Comparison of ENCODE assay signal across 1 cellular context in the genomic region with DNA sequence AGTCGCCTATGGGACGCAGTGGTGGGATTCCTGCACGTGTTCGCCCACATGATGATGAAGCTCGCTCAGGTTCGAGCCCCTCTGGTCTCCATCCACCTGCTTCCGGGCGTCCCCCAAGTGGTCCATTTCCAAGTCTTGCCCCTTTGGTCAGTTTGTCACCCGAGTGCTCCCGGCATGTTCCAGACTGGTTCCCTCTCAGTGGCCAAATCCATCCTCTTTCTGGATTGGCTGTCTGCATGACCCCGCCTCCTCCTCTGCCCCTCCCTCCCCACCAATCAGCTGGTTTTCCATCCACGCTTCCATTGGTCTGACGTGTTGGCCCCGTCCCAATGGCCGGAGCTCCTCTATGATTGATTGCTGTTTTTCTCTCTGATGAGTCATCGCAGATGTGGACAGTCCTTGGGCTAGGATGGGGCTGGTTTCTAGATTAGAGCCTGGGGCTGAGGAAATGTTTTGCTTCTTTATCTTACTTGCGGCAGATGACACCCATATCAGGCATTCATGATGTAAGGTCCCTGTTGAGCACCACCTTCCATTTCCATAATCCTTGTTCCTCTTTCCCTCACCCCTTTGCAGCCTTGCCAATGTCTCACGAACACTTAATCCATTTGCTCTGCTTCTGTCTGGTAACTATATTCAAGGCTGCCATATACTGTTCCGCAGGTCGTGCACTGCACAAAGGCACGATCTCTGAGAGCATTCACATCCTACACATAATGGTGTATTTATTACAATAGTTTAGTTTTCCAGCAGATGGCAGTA.
TF ChIP-seq lines count a peak whose summit lies in the region.

No MANE protein-coding gene starts in this region.

TF ChIP-seq in K562, 482 proteins besides CTCF, POLR2A, EP300 and RAD21 (continued from another document and continues in another):
- TF ChIP-seq MIER1 (IDR thresholded peaks at IDR 0.05; ENCODE audit: low read depth) (no peak), ZNF23 (CRISPR knock-in tag; IDR thresholded peaks at IDR 0.05) (no peak), TBL1XR1 (IDR thresholded peaks at IDR 0.05; ENCODE audit: low read length in 2 of 2) (peak; percentile 66 to 92; a peak in 3 of 4 replicates), NR2C2 (CRISPR knock-in tag; IDR thresholded peaks at IDR 0.05) (no peak), NR2C2 (tag; IDR thresholded peaks at IDR 0.05) (peak; percentile 72), MTF1 (CRISPR knock-in tag; IDR thresholded peaks at IDR 0.05; ENCODE audit: borderline replicate concordance) (no peak), ZNF124 (CRISPR knock-in tag; IDR thresholded peaks at IDR 0.05) (no peak), SFPQ (IDR thresholded peaks at IDR 0.05; ENCODE audit: low read depth, low read length) (no peak), DACH1 (IDR thresholded peaks at IDR 0.05; ENCODE audit: partially characterized antibody) (peak; percentile 96), JUND (IDR thresholded peaks at IDR 0.05; ENCODE audit: borderline replicate concordance, low read depth, low read length) (peak; percentile 100), JUND (tag; IDR thresholded peaks at IDR 0.05; ENCODE audit: borderline replicate concordance, low read depth, low read length) (peak; percentile 100), ZNF589 (CRISPR knock-in tag; IDR thresholded peaks at IDR 0.05; ENCODE audit: low read depth) (peak; percentile 50; the same call in 1 of the 2 replicates), XRCC3 (IDR thresholded peaks at IDR 0.05) (no peak), TCF7 (IDR thresholded peaks at IDR 0.05; ENCODE audit: borderline replicate concordance) (no peak), KLF1 (tag; IDR thresholded peaks at IDR 0.05) (peak; percentile 98), ZBTB26 (CRISPR knock-in tag; IDR thresholded peaks at IDR 0.05) (no peak), BCOR (IDR thresholded peaks at IDR 0.05) (peak; percentile 87), ZNF707 (CRISPR knock-in tag; conservative IDR thresholded peaks at IDR 0.05) (no peak), HNRNPLL (IDR thresholded peaks at IDR 0.05; ENCODE audit: low read depth, low read length, poor library complexity, severe bottlenecking) (no peak), BRD9 (IDR thresholded peaks at IDR 0.05; ENCODE audit: low read depth, partially characterized antibody) (peak; percentile 98), RB1 (IDR thresholded peaks at IDR 0.05; ENCODE audit: low read depth) (0 out of 2 replicates have a peak, but pooled peaks have one; percentile 34), FUS (optimal IDR thresholded peaks at IDR 0.05; ENCODE audit: low read depth, low read length) (no peak), HNRNPK (IDR thresholded peaks at IDR 0.05; ENCODE audit: low read depth, low read length, poor library complexity, severe bottlenecking) (no peak), ZNF655 (CRISPR knock-in tag; IDR thresholded peaks at IDR 0.05) (no peak), HDAC2 (IDR thresholded peaks at IDR 0.05) (peak; percentile 95), NR2F6 (CRISPR knock-in tag; IDR thresholded peaks at IDR 0.05) (no peak), ZNF717 (CRISPR knock-in tag; IDR thresholded peaks at IDR 0.05) (no peak), MECOM (CRISPR knock-in tag; IDR thresholded peaks at IDR 0.05) (peak; percentile 95), PATZ1 (CRISPR knock-in tag; IDR thresholded peaks at IDR 0.05; ENCODE audit: borderline replicate concordance) (no peak), ZNF436 (CRISPR knock-in tag; IDR thresholded peaks at IDR 0.05) (no peak), ZNF316 (IDR thresholded peaks at IDR 0.05) (peak; percentile 90), RNF2 (IDR thresholded peaks at IDR 0.05) (no peak), SMARCB1 (IDR thresholded peaks at IDR 0.05; ENCODE audit: insufficient read length, low read depth) (no peak)
- TF ChIP-seq, protein P1, sequence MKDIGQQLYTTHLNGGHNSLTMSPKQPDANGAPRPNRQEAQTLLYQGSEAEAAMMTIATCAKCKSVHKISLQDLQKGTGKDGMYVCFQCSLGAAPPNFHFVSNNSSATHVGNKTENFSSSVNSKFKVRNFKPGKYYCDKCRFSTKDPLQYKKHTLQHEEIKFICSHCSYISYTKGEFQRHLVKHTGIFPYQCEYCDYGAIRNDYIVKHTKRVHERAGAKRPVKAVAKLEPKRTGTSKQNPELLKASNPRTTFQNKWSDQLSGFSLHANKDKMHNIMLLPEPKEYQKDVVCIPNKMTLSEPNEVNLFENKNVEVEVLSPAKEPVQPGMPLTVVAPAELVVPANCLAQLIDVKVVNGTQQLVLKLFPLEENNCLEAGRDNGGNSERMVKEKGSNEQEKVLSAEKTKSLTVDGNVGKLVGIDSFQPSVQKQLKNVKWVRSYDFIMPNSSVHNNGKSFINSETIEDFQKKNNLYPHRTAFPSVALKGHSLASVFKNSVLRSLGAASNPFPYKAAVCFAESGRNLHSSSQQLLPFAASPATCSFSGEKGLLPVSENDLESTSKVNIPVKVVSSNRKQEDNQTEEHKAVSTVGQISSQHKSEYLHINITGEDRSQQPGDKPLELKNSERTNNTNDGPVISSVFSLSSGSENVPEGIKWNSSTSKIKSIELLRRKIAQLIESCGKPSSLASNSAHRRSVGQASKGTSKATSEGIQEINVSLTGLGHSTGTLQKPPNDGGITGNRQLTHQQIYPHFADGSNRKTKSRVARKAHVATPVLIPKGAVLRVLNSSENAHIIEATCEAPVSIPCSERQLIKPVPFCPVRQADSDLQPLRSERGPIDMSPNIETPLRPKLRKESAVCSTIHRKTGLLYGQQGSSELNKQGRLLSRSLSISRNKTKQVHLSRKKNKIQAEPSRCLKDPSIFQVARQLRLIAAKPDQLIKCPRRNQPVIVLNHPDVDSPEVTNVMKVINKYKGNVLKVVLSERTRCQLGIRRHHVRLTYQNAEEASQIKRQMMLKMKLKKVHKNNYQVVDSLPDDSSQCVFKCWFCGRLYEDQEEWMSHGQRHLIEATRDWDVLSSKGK (CRISPR knock-in tag; IDR thresholded peaks at IDR 0.05) = no peak
- TF ChIP-seq, protein P2, sequence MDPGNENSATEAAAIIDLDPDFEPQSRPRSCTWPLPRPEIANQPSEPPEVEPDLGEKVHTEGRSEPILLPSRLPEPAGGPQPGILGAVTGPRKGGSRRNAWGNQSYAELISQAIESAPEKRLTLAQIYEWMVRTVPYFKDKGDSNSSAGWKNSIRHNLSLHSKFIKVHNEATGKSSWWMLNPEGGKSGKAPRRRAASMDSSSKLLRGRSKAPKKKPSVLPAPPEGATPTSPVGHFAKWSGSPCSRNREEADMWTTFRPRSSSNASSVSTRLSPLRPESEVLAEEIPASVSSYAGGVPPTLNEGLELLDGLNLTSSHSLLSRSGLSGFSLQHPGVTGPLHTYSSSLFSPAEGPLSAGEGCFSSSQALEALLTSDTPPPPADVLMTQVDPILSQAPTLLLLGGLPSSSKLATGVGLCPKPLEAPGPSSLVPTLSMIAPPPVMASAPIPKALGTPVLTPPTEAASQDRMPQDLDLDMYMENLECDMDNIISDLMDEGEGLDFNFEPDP (CRISPR knock-in tag; IDR thresholded peaks at IDR 0.05) = no peak
- TF ChIP-seq, protein P3, sequence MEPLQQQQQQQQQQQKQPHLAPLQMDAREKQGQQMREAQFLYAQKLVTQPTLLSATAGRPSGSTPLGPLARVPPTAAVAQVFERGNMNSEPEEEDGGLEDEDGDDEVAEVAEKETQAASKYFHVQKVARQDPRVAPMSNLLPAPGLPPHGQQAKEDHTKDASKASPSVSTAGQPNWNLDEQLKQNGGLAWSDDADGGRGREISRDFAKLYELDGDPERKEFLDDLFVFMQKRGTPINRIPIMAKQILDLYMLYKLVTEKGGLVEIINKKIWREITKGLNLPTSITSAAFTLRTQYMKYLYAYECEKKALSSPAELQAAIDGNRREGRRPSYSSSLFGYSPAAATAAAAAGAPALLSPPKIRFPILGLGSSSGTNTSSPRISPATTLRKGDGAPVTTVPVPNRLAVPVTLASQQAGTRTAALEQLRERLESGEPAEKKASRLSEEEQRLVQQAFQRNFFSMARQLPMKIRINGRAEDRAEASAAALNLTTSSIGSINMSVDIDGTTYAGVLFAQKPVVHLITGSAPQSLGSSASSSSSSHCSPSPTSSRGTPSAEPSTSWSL (CRISPR knock-in tag; IDR thresholded peaks at IDR 0.05; ENCODE audit: borderline replicate concordance) = no peak
- TF ChIP-seq, protein P4, sequence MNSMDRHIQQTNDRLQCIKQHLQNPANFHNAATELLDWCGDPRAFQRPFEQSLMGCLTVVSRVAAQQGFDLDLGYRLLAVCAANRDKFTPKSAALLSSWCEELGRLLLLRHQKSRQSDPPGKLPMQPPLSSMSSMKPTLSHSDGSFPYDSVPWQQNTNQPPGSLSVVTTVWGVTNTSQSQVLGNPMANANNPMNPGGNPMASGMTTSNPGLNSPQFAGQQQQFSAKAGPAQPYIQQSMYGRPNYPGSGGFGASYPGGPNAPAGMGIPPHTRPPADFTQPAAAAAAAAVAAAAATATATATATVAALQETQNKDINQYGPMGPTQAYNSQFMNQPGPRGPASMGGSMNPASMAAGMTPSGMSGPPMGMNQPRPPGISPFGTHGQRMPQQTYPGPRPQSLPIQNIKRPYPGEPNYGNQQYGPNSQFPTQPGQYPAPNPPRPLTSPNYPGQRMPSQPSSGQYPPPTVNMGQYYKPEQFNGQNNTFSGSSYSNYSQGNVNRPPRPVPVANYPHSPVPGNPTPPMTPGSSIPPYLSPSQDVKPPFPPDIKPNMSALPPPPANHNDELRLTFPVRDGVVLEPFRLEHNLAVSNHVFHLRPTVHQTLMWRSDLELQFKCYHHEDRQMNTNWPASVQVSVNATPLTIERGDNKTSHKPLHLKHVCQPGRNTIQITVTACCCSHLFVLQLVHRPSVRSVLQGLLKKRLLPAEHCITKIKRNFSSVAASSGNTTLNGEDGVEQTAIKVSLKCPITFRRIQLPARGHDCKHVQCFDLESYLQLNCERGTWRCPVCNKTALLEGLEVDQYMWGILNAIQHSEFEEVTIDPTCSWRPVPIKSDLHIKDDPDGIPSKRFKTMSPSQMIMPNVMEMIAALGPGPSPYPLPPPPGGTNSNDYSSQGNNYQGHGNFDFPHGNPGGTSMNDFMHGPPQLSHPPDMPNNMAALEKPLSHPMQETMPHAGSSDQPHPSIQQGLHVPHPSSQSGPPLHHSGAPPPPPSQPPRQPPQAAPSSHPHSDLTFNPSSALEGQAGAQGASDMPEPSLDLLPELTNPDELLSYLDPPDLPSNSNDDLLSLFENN (IDR thresholded peaks at IDR 0.05; ENCODE audit: low read depth in 2 of 2, low read length in 2 of 2) = peak in 1 of 2 experiments; percentile 71; a peak in 2 of 4 replicates
